1 cellular context compared by ENCODE assay signal in genomic region chrX:47560831-47561652, GRCh38.
A peak's percentile ranks its signal among the peaks of the same experiment; 100 is the strongest.
TF ChIP-seq lines count a peak whose summit lies in the region.

Gene ARAF (plus strand): TSS chrX:47561205. CDS start chrX:47562968, 1,763 bp downstream.

TF ChIP-seq in K562, 482 proteins besides CTCF, POLR2A, EP300 and RAD21 (continued from another document and continues in another):
- TF ChIP-seq ARID3A (IDR thresholded peaks at IDR 0.05; ENCODE audit: borderline replicate concordance, low read depth, low read length) (no peak), ATF2 (CRISPR knock-in tag; IDR thresholded peaks at IDR 0.05) (no peak), ZNF561 (CRISPR knock-in tag; conservative IDR thresholded peaks at IDR 0.05) (no peak), ZBTB43 (CRISPR knock-in tag; IDR thresholded peaks at IDR 0.05) (no peak), MAFG (tag; conservative IDR thresholded peaks at IDR 0.05) (no peak), ZNF551 (CRISPR knock-in tag; IDR thresholded peaks at IDR 0.05) (no peak), SMAD1 (IDR thresholded peaks at IDR 0.05; ENCODE audit: low read depth, low read length, partially characterized antibody) (peak; percentile 8), SMARCB1 (IDR thresholded peaks at IDR 0.05; ENCODE audit: insufficient read length, low read depth) (no peak), CHD4 (IDR thresholded peaks at IDR 0.05; ENCODE audit: insufficient read depth, insufficient replicate concordance, low read depth, low read length, poor library complexity, severe bottlenecking) (no peak), WHSC1 (IDR thresholded peaks at IDR 0.05; ENCODE audit: low read length) (no peak), STAT5A (IDR thresholded peaks at IDR 0.05; ENCODE audit: borderline replicate concordance, low read length) (peak; percentile 30; the same call in 1 of the 2 replicates), ZBTB26 (CRISPR knock-in tag; IDR thresholded peaks at IDR 0.05) (no peak), GTF3C2 (IDR thresholded peaks at IDR 0.05; ENCODE audit: borderline replicate concordance, extremely low read depth, insufficient read length) (no peak), ZNF449 (CRISPR knock-in tag; IDR thresholded peaks at IDR 0.05) (no peak), OTX1 (CRISPR knock-in tag; IDR thresholded peaks at IDR 0.05) (no peak), ZBTB7A (IDR thresholded peaks at IDR 0.05; ENCODE audit: borderline replicate concordance, control insufficient read depth, low read depth, low read length) (peak; percentile 68; the same call in 1 of the 2 replicates), KLF1 (tag; IDR thresholded peaks at IDR 0.05) (no peak), DEAF1 (CRISPR knock-in tag; IDR thresholded peaks at IDR 0.05) (no peak), RBFOX2 (IDR thresholded peaks at IDR 0.05; ENCODE audit: low read depth, low read length) (peak; percentile 96), XRCC4 (IDR thresholded peaks at IDR 0.05; ENCODE audit: extremely low read depth, insufficient read depth, insufficient read length) (no peak), CHCHD3 (CRISPR knock-in tag; IDR thresholded peaks at IDR 0.05) (no peak), ZNF24 (IDR thresholded peaks at IDR 0.05) (no peak), RBM39 (optimal IDR thresholded peaks at IDR 0.05; ENCODE audit: low read depth, low read length) (no peak), FOXK1 (CRISPR knock-in tag; IDR thresholded peaks at IDR 0.05; ENCODE audit: borderline replicate concordance) (no peak), ZNF324 (CRISPR knock-in tag; IDR thresholded peaks at IDR 0.05) (no peak), CCNT2 (IDR thresholded peaks at IDR 0.05; ENCODE audit: borderline replicate concordance, extremely low read depth, insufficient read length, low read depth, low read length) (peak; percentile 25), TBP (optimal IDR thresholded peaks at IDR 0.05; ENCODE audit: low read depth, low read length) (peak; percentile 66), HMGXB4 (CRISPR knock-in tag; IDR thresholded peaks at IDR 0.05) (no peak), ZBTB5 (IDR thresholded peaks at IDR 0.05) (no peak), THRB (CRISPR knock-in tag; conservative IDR thresholded peaks at IDR 0.05) (no peak), ELF2 (CRISPR knock-in tag; IDR thresholded peaks at IDR 0.05) (no peak), GATAD2B (IDR thresholded peaks at IDR 0.05; ENCODE audit: borderline replicate concordance) (no peak), ZNF511 (CRISPR knock-in tag; IDR thresholded peaks at IDR 0.05) (no peak), ZNF444 (CRISPR knock-in tag; IDR thresholded peaks at IDR 0.05) (no peak), HEY1 (CRISPR knock-in tag; IDR thresholded peaks at IDR 0.05; ENCODE audit: borderline replicate concordance) (no peak), SMARCC2 (IDR thresholded peaks at IDR 0.05; ENCODE audit: low read depth) (no peak), REST (CRISPR knock-in tag; IDR thresholded peaks at IDR 0.05; ENCODE audit: low read depth) (0 out of 2 replicates have a peak, but pooled peaks have one; percentile 22)
